In genomic region chr5:60352992-60353391, GRCh38 we compare ENCODE assay signal across 21 cellular contexts.
DNase-seq lines count a peak whose midpoint lies in the region; ATAC-seq, FAIRE-seq and TF ChIP-seq lines count a peak whose summit lies in the region.
"Had no signal": no experiment of that assay in that cellular context is flagged by ENCODE, and none has a peak within 500 bp of the region (broad histone marks: within the 10 kb centered on the region; RNA-seq: fewer than 3 reads in every experiment).

No MANE protein-coding gene starts in this region.

- H3K9me2 ChIP-seq in GM23338 (ENCODE audit: insufficient read depth) (no peaks in the 10 kb centered on the region), PC-3 (replicated peaks; ENCODE audit: low read length) (no peaks in the 10 kb centered on the region)

- WGBS in pancreas, 2 donors = 26 to 45% methylated on average over 1 of the region's 1 CpG

- H3F3A ChIP-seq in GM23338 (replicated peaks; ENCODE audit: low read depth) = no peaks in the 10 kb centered on the region
- H3F3A ChIP-seq in PC-3 (ENCODE audit: low read length, unreplicated experiment) = no peaks in the 10 kb centered on the region

- H3K27me3 ChIP-seq in GM23338 (ENCODE audit: insufficient read depth) (no peaks in the 10 kb centered on the region), PC-3 (ENCODE audit: low read length) (0 out of 2 replicates have a peak, but pooled peaks cover 6% of the 10 kb centered on the region), pancreas (no peaks in the 10 kb centered on the region)
- H3K27me3 ChIP-seq: BE2C had no signal

- H3K36me3 ChIP-seq in GM23338 (ENCODE audit: insufficient read depth) (no peaks in the 10 kb centered on the region), PC-3 (ENCODE audit: low read depth, low read length) (no peaks in the 10 kb centered on the region), pancreas (no peaks in the 10 kb centered on the region)
- H3K36me3 ChIP-seq: BE2C had no signal

- H3K4me2 ChIP-seq in GM23338 (no peak overlapping the region), PC-3 (ENCODE audit: low read length) (no peak overlapping the region)
- H3K4me2 ChIP-seq: PC-9 had no signal

- peak; percentile 3 to 38 (median 4) for DNase-seq in NCI-H1417 (lab: John Stamatoyannopoulos, UW)
- DNase-seq in NCI-H1417 treated with DMSO at 0.1 percent for 48 hours (lab: John Stamatoyannopoulos, UW) = no peak
- peak; percentile 9 for DNase-seq in GM23338 (ENCODE audit: low spot score)
- DNase-seq in PC-3 = peak; percentile 4
- DNase-seq in pancreas = peak in 5 of 6 donors; percentile 55 to 61 (median 59)
- no peak for DNase-seq in activated CD8-positive, alpha-beta T cell treated with anti-CD3 and anti-CD28 coated beads for 36 hours
- DNase-seq in effector CD4-positive, alpha-beta T cell = no peak
- DNase-seq: BE2C; CD4-positive, CD25-positive, alpha-beta regulatory T cell; COR-L47; KBM-7; NCI-H187 treated with DMSO at 0.1 percent for 48 hours; NCI-H446 treated with DMSO at 0.1 percent for 48 hours; NCI-H82; PC-9; SIG-M5; T-cell had no signal

- FAIRE-seq in pancreas (lab: Jason Lieb, UNC) = no peak
- FAIRE-seq: H54 had no signal

- no peaks in the 10 kb centered on the region for H3K36me3 Mint-ChIP-seq in GM23338 (ENCODE audit: low read depth)
- no peaks in the 10 kb centered on the region for H3K36me3 Mint-ChIP-seq in activated CD8-positive, alpha-beta T cell treated with anti-CD3 and anti-CD28 coated beads for 36 hours (ENCODE audit: low read depth)
- H3K36me3 Mint-ChIP-seq: CD4-positive, CD25-positive, alpha-beta regulatory T cell; T-cell had no signal

- CTCF ChIA-PET in PC-3 (lab: Charles Lee) = no interaction called here
- CTCF ChIA-PET in activated CD8-positive, alpha-beta T cell treated with anti-CD3 and anti-CD28 coated beads for 36 hours (lab: Charles Lee) = no interaction called here

- H3K9me3 ChIP-seq in PC-3 (ENCODE audit: low read length) = no peaks in the 10 kb centered on the region
- H3K9me3 ChIP-seq in pancreas = no peaks in the 10 kb centered on the region
- H3K9me3 ChIP-seq: BE2C had no signal

- H3K27me3 Mint-ChIP-seq in GM23338 (ENCODE audit: insufficient read depth, low read depth, poor library complexity) = peaks cover 2% of the 10 kb centered on the region
- no peaks in the 10 kb centered on the region for H3K27me3 Mint-ChIP-seq in activated CD8-positive, alpha-beta T cell treated with anti-CD3 and anti-CD28 coated beads for 36 hours
- H3K27me3 Mint-ChIP-seq: CD4-positive, CD25-positive, alpha-beta regulatory T cell; T-cell had no signal

- no peaks in the 10 kb centered on the region for H3K9me3 Mint-ChIP-seq in GM23338
- no peaks in the 10 kb centered on the region for H3K9me3 Mint-ChIP-seq in activated CD8-positive, alpha-beta T cell treated with anti-CD3 and anti-CD28 coated beads for 36 hours
- H3K9me3 Mint-ChIP-seq: T-cell had no signal

- no peaks in the 10 kb centered on the region for H4K20me1 ChIP-seq in GM23338 (replicated peaks; ENCODE audit: insufficient read depth)
- H4K20me1 ChIP-seq in PC-3 (ENCODE audit: low read length) = no peaks in the 10 kb centered on the region

- H2AFZ ChIP-seq in GM23338 (no peak overlapping the region), PC-3 (ENCODE audit: low read length) (no peak overlapping the region)
- H2AFZ ChIP-seq: PC-9 had no signal

- H3K79me2 ChIP-seq in GM23338 (replicated peaks; ENCODE audit: insufficient read depth) = no peaks in the 10 kb centered on the region
- no peaks in the 10 kb centered on the region for H3K79me2 ChIP-seq in PC-3 (ENCODE audit: low read length)

- H3K27ac ChIP-seq in GM23338 (ENCODE audit: low read depth) = no peak overlapping the region
- no peak overlapping the region for H3K27ac ChIP-seq in PC-3 (ENCODE audit: low read length)
- peak overlapping the region in 1 of 4 donors; percentile 12 for H3K27ac ChIP-seq in pancreas
- H3K27ac ChIP-seq: PC-9, RWPE1 had no signal

- no TSS peak for BruUV-seq in PC-3 (replicated peaks; lab: Mats Ljungman, UMichigan)

- H3K9ac ChIP-seq in PC-3 (ENCODE audit: low read length) = no peak overlapping the region

- intact Hi-C loops in PC-3 (cut with micrococcal nuclease) = no loop called here
- intact Hi-C loops in pancreas (cut with DNase I) = no loop called here
- intact Hi-C loops in activated CD8-positive, alpha-beta T cell treated with anti-CD3 and anti-CD28 coated beads for 36 hours (cut with micrococcal nuclease) = no loop called here

- TF ChIP-seq CTCF in GM23338 (conservative IDR thresholded peaks at IDR 0.05; ENCODE audit: low read depth in 2 of 2) = no peak
- no peak for TF ChIP-seq CTCF in PC-3 (conservative IDR thresholded peaks at IDR 0.05; ENCODE audit: low read depth, low read length)
- no peak for TF ChIP-seq CTCF in pancreas (IDR thresholded peaks at IDR 0.05)
- no peak for TF ChIP-seq CTCF in activated CD8-positive, alpha-beta T cell treated with anti-CD3 and anti-CD28 coated beads for 36 hours (IDR thresholded peaks at IDR 0.05)

- no peak overlapping the region for H3K4me3 Mint-ChIP-seq in GM23338
- no peak overlapping the region for H3K4me3 Mint-ChIP-seq in activated CD8-positive, alpha-beta T cell treated with anti-CD3 and anti-CD28 coated beads for 36 hours
- H3K4me3 Mint-ChIP-seq: CD4-positive, CD25-positive, alpha-beta regulatory T cell; T-cell had no signal

- no peak overlapping the region for H3K27ac Mint-ChIP-seq in GM23338
- no peak overlapping the region for H3K27ac Mint-ChIP-seq in activated CD8-positive, alpha-beta T cell treated with anti-CD3 and anti-CD28 coated beads for 36 hours
- H3K27ac Mint-ChIP-seq: CD4-positive, CD25-positive, alpha-beta regulatory T cell; T-cell had no signal

- ATAC-seq in GM23338 = no peak
- ATAC-seq in PC-3 = no peak
- peak; percentile 52 to 72 (median 58) for ATAC-seq in pancreas
- no peak for ATAC-seq in activated CD8-positive, alpha-beta T cell treated with anti-CD3 and anti-CD28 coated beads for 36 hours
- ATAC-seq in HG02884 (IDR thresholded peaks at IDR 0.05; ENCODE audit: unreplicated experiment) = no peak
- ATAC-seq: SK-N-SH treated with all-trans-retinoic acid at 6 μM for 48 hours, T-cell had no signal

- H3K4me3 ChIP-seq in GM23338 (no peak overlapping the region), PC-3 (ENCODE audit: low read length) (no peak overlapping the region), pancreas (no peak overlapping the region)
- H3K4me3 ChIP-seq: PC-9 had no signal

- POLR2A ChIA-PET in PC-3 (lab: Charles Lee; ENCODE audit: unreplicated experiment) = no interaction called here
- POLR2A ChIA-PET in activated CD8-positive, alpha-beta T cell treated with anti-CD3 and anti-CD28 coated beads for 36 hours (lab: Charles Lee) = no interaction called here

- H3K4me1 Mint-ChIP-seq in GM23338 = peaks cover 6% of the 10 kb centered on the region; the same call in 2 of the 3 replicates
- H3K4me1 Mint-ChIP-seq in activated CD8-positive, alpha-beta T cell treated with anti-CD3 and anti-CD28 coated beads for 36 hours (ENCODE audit: low read depth) = no peaks in the 10 kb centered on the region
- H3K4me1 Mint-ChIP-seq: CD4-positive, CD25-positive, alpha-beta regulatory T cell; T-cell had no signal

- H3K4me1 ChIP-seq in GM23338 (ENCODE audit: insufficient read depth) (no peaks in the 10 kb centered on the region), PC-3 (ENCODE audit: insufficient read depth, low read length) (no peaks in the 10 kb centered on the region), pancreas (peaks cover 18 to 34% (median 20%) of the 10 kb centered on the region in 3 donors)

TF ChIP-seq in GM23338, 12 proteins besides CTCF, POLR2A, EP300 and RAD21 (continues in another document):
- TF ChIP-seq CREB1 (CRISPR knock-in tag; IDR thresholded peaks at IDR 0.05; ENCODE audit: low read depth) (no peak), REST (IDR thresholded peaks at IDR 0.05; ENCODE audit: unreplicated experiment) (no peak), POLR2AphosphoS5 (IDR thresholded peaks at IDR 0.05; ENCODE audit: low read depth) (no peak), STAT1 (IDR thresholded peaks at IDR 0.05; ENCODE audit: unreplicated experiment) (no peak), EZH2 (IDR thresholded peaks at IDR 0.05; ENCODE audit: low read depth, unreplicated experiment) (no peak), EZH2phosphoT487 (IDR thresholded peaks at IDR 0.05; ENCODE audit: unreplicated experiment) (no peak), ZNF331 (CRISPR knock-in tag; IDR thresholded peaks at IDR 0.05; ENCODE audit: low read depth) (no peak), ZNF114 (CRISPR knock-in tag; IDR thresholded peaks at IDR 0.05) (no peak)

Comparison
In these comparisons a context has a peak if more than half of its experiments do, and no peak if none do; other contexts are left out.
1. DNase-seq: peak in NCI-H1417 (3 of 3), GM23338 (single experiment), PC-3 (single experiment) and pancreas (5 of 6); none in NCI-H1417 treated with DMSO at 0.1 percent for 48 hours (single experiment), activated CD8-positive, alpha-beta T cell treated with anti-CD3 and anti-CD28 coated beads for 36 hours (single experiment) and effector CD4-positive, alpha-beta T cell (single experiment).
2. ATAC-seq: peak in pancreas (4 of 4); none in GM23338 (single experiment), PC-3 (single experiment), activated CD8-positive, alpha-beta T cell treated with anti-CD3 and anti-CD28 coated beads for 36 hours (single experiment) and HG02884 (single experiment).